Comparison of ENCODE assay signal across 8 cellular contexts in genomic region chr4:15004701-15005301, GRCh38. TPM values are rescaled to one million over a fixed set of nuclear protein-coding genes. Genes with fewer than 3 reads are reported as not detected.
DNase-seq lines count a peak whose midpoint lies in the region; ATAC-seq and TF ChIP-seq lines count a peak whose summit lies in the region.

No MANE protein-coding gene starts in this region.

- peaks cover 7% of the 10 kb centered on the region; the same call in 1 of the 2 replicates for H3K36me3 ChIP-seq in SU-DHL-6 (ENCODE audit: low read length)

- H2AFZ ChIP-seq in SU-DHL-6 (ENCODE audit: low read depth, low read length, severe bottlenecking) = peak overlapping the region; percentile 85

- intact Hi-C loops in left ventricle myocardium superior (cut with micrococcal nuclease) = no loop called here
- intact Hi-C loops in posterior cingulate gyrus (cut with DNase I) = loop anchor here (5.0 to 10.0 kb wide), 3 partner anchors 148 to 650 kb away; partner anchors contain the start of genes CC2D2A and FBXL5

- H3K9me2 ChIP-seq in SU-DHL-6 (replicated peaks; ENCODE audit: insufficient read depth, low read length) = no peaks in the 10 kb centered on the region

- H3K27ac ChIP-seq in SU-DHL-6 (ENCODE audit: low read depth, low read length) = peak overlapping the region; percentile 97

- H3K79me2 ChIP-seq in SU-DHL-6 (ENCODE audit: insufficient read depth, low read length) = peaks cover 30% of the 10 kb centered on the region

- no peaks in the 10 kb centered on the region for H3K27me3 ChIP-seq in SU-DHL-6 (ENCODE audit: low read length)

- peaks cover 13% of the 10 kb centered on the region for H3F3A ChIP-seq in SU-DHL-6 (ENCODE audit: insufficient read depth)

- peak overlapping the region; percentile 82 for H3K4me2 ChIP-seq in SU-DHL-6 (ENCODE audit: low read depth, low read length, poor library complexity, severe bottlenecking)

- H3K9me3 ChIP-seq in SU-DHL-6 (ENCODE audit: insufficient read depth, low read length) = no peaks in the 10 kb centered on the region

- no peak for TF ChIP-seq CTCF in SU-DHL-6 (IDR thresholded peaks at IDR 0.05; ENCODE audit: insufficient read depth, low read length, poor library complexity, severe bottlenecking)

- H3K4me3 ChIP-seq in SU-DHL-6 (ENCODE audit: insufficient read depth, low read length, poor library complexity, severe bottlenecking) = peak overlapping the region; percentile 69

- ATAC-seq in HG02798 (IDR thresholded peaks at IDR 0.05; ENCODE audit: poor library complexity, unreplicated experiment) (peak; percentile 13), left ventricle myocardium superior (peak; percentile 39), HG02870 (IDR thresholded peaks at IDR 0.05; ENCODE audit: unreplicated experiment) (no peak)

- DNase-seq in DMS53 (lab: John Stamatoyannopoulos, UW) (peak; percentile 80), amygdala (lab: John Stamatoyannopoulos, UW) (peak in 53 of 56 donors; percentile 4 to 75 (median 46)), left ventricle myocardium superior (peak; percentile 93), posterior cingulate gyrus (peak; percentile 57 to 95 (median 67)), cerebellar nuclear complex (lab: John Stamatoyannopoulos, UW) (no peak)

- 0 out of 2 replicates have a peak, but pooled peaks cover 3% of the 10 kb centered on the region for H4K20me1 ChIP-seq in SU-DHL-6 (ENCODE audit: low read depth, low read length)

- H3K9ac ChIP-seq in SU-DHL-6 (ENCODE audit: low read length) = peak overlapping the region; percentile 90

RNA-seq across cellular contexts. Expression of gene CPEB2, which starts 2.5 kb away (rescaled TPM):
- total RNA-seq in left ventricle myocardium superior = 24.3 TPM

Comparison
In these comparisons a context has a peak if more than half of its experiments do, and no peak if none do; other contexts are left out.
1. DNase-seq: peak in DMS53 (single experiment), amygdala (53 of 56), left ventricle myocardium superior (single experiment) and posterior cingulate gyrus (10 of 10); none in cerebellar nuclear complex (0 of 2).